ENCODE assay signal across 9 cellular contexts in the genomic region with DNA sequence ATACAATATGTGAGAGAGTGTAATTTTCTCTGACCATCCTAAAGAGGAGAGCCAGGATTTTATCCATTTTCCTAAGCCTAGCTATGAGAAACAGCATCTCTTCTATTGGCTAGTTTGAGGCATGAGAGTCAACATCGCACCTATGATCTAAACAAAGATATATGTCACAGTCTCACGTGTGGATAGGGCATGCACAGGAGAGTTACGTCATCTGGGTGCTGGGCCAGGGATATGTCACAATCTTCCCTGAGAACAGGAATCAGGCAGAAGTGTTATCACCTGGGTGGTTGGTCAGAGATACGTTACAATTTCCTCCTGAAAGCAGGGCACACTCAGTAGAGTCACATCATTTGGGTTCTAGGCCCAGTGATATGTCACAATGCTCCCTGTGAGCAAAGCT. TPM values are rescaled to one million over a fixed set of nuclear protein-coding genes. Genes with fewer than 3 reads are reported as not detected.
"Had no signal": no experiment of that assay in that cellular context is flagged by ENCODE, and none has a peak within 500 bp of the region (broad histone marks: within the 10 kb centered on the region; RNA-seq: fewer than 3 reads in every experiment).

No MANE protein-coding gene starts in this region.

- FAIRE-seq: G401.6, GM12878, GM12891, GM12892, GM18507, GM19239 had no signal

- H3K4me3 ChIP-seq: GM12878 had no signal

- DNase-seq: GDM1, GF-D8 had no signal

- ATAC-seq: GM12878 had no signal

RNA-seq across cellular contexts. Expression of gene ZNF730, which starts 53.9 kb away (rescaled TPM):
- total RNA-seq: GM12878 had no signal

RNA-seq across cellular contexts. Expression of gene ZNF728, which starts 59.9 kb away (rescaled TPM):
- total RNA-seq: G401, GM12878 had no signal
- polyA plus RNA-seq: GM12878 had no signal
